ENCODE assay signal across 9 cellular contexts in genomic region chr12:53493610-53494391, GRCh38. TPM values are rescaled to one million over a fixed set of nuclear protein-coding genes. Genes with fewer than 3 reads are reported as not detected.
A peak's percentile ranks its signal among the peaks of the same experiment; 100 is the strongest.
DNase-seq lines count a peak whose midpoint lies in the region; ATAC-seq, FAIRE-seq and TF ChIP-seq lines count a peak whose summit lies in the region.
"Had no signal": no experiment of that assay in that cellular context is flagged by ENCODE, and none has a peak within 500 bp of the region (broad histone marks: within the 10 kb centered on the region; RNA-seq: fewer than 3 reads in every experiment).

No MANE protein-coding gene starts in this region.

- H3K36me3 ChIP-seq in OCI-LY1 (ENCODE audit: insufficient read depth, low read length) (no peaks in the 10 kb centered on the region), pancreas (no peaks in the 10 kb centered on the region)

- H3K27ac ChIP-seq in OCI-LY1 (ENCODE audit: low read depth, low read length, poor library complexity, severe bottlenecking) (no peak overlapping the region), pancreas (peak overlapping the region; percentile 63 to 82 (median 76))

- peak overlapping the region; percentile 51; the same call in 1 of the 2 replicates for H2AFZ ChIP-seq in OCI-LY1 (ENCODE audit: low read length)

- peak in 2 of 4 donors; percentile 1 to 3 for ATAC-seq in pancreas
- no peak for ATAC-seq in GM21423 (IDR thresholded peaks at IDR 0.05; ENCODE audit: unreplicated experiment)

- H3K9ac ChIP-seq in OCI-LY1 (ENCODE audit: low read length) = peak overlapping the region; percentile 72

- peaks cover 20% of the 10 kb centered on the region for H3K4me1 ChIP-seq in OCI-LY1 (ENCODE audit: insufficient read depth, low read length, severe bottlenecking)
- peaks cover 5 to 20% (median 8%) of the 10 kb centered on the region in 3 donors for H3K4me1 ChIP-seq in pancreas

- H3K9me3 ChIP-seq in OCI-LY1 (ENCODE audit: low read length) (no peaks in the 10 kb centered on the region), pancreas (no peaks in the 10 kb centered on the region)

- DNase-seq in epithelial cell of esophagus (ENCODE audit: low read depth) (no peak), pancreas (peak in 1 of 6 donors; percentile 53), SHP77 treated with DMSO at 0.1 percent for 48 hours (lab: John Stamatoyannopoulos, UW) (no peak), MV-4-11 (lab: John Stamatoyannopoulos, UW) (no peak), HK-2 (ENCODE audit: unreplicated experiment) (no peak)

- peak overlapping the region; percentile 90 for H3K4me2 ChIP-seq in OCI-LY1 (ENCODE audit: low read length)

- no peaks in the 10 kb centered on the region; the same call in 1 of the 2 replicates for H3F3A ChIP-seq in OCI-LY1 (ENCODE audit: insufficient read depth, low read length)

- peak overlapping the region; percentile 74; the same call in 1 of the 2 replicates for H3K4me3 ChIP-seq in GM08714 (ENCODE audit: low read length)
- H3K4me3 ChIP-seq in OCI-LY1 (ENCODE audit: low read depth, low read length, poor library complexity, severe bottlenecking) = peak overlapping the region; percentile 64
- H3K4me3 ChIP-seq in epithelial cell of esophagus (ENCODE audit: low read length) = peak overlapping the region; percentile 65
- peak overlapping the region; percentile 11 to 63 (median 41) for H3K4me3 ChIP-seq in pancreas

- 24 to 33% methylated on average over 11 of the region's 11 CpGs for WGBS in pancreas, 2 donors

- no peaks in the 10 kb centered on the region for H4K20me1 ChIP-seq in OCI-LY1 (ENCODE audit: insufficient read depth, low read length)

- no peaks in the 10 kb centered on the region for H3K9me2 ChIP-seq in OCI-LY1 (ENCODE audit: low read depth, low read length)

- TF ChIP-seq CTCF in OCI-LY1 (IDR thresholded peaks at IDR 0.05; ENCODE audit: low read length) = no peak
- no peak for TF ChIP-seq CTCF in epithelial cell of esophagus (IDR thresholded peaks at IDR 0.05; ENCODE audit: insufficient read depth, low read depth, low read length, missing control alignments)
- TF ChIP-seq CTCF in pancreas (IDR thresholded peaks at IDR 0.05) = no peak

- FAIRE-seq in pancreas (lab: Jason Lieb, UNC) = no peak

- H3K79me2 ChIP-seq in OCI-LY1 (ENCODE audit: insufficient read depth, low read length) = no peaks in the 10 kb centered on the region

- H3K27me3 ChIP-seq in OCI-LY1 (ENCODE audit: insufficient read depth, low read length) (no peaks in the 10 kb centered on the region; the same call in 1 of the 2 replicates), pancreas (no peaks in the 10 kb centered on the region)

- intact Hi-C loops in pancreas (cut with DNase I) = no loop called here

RNA-seq across cellular contexts. Expression of gene MAP3K12, which starts 5.5 kb away (rescaled TPM):
- 1 to 10 TPM; 2.3 to 9.9 (median 4.1) TPM for total RNA-seq in pancreas
- polyA plus RNA-seq in pancreas = 10 to 100 TPM; 20.3 to 24.9 TPM

RNA-seq across cellular contexts. Expression of gene TARBP2, which starts 7.3 kb away (rescaled TPM):
- total RNA-seq in pancreas = 10 to 100 TPM; 11.7 to 22.5 (median 15.4) TPM
- 10 to 100 TPM; 43.0 to 50.1 TPM for polyA plus RNA-seq in pancreas

RNA-seq across cellular contexts. Expression of gene NPFF, which starts 13.5 kb away (rescaled TPM):
- not detected for total RNA-seq in pancreas
- polyA plus RNA-seq in pancreas = under 1 TPM in 1 of 2 donors, not detected in 1; 0.99 TPM
- total RNA-seq: SK-MEL-5 had no signal

RNA-seq across cellular contexts. Expression of gene PCBP2, which starts 41.9 kb away (rescaled TPM):
- total RNA-seq in pancreas = 100 to 1,000 TPM; 451 to 608 (median 475) TPM
- 100 to 1,000 TPM; 266 to 403 TPM for polyA plus RNA-seq in pancreas

RNA-seq across cellular contexts. Expression of gene PRR13, which starts 52.3 kb away (rescaled TPM):
- total RNA-seq in pancreas = 10 to 100 TPM; 41.3 to 77.8 (median 62.3) TPM
- polyA plus RNA-seq in pancreas = 100 to 1,000 TPM in 1 of 2 donors, 10 to 100 TPM in 1; 81.1 to 106 TPM
